8 cellular contexts compared by ENCODE assay signal in the genomic region with DNA sequence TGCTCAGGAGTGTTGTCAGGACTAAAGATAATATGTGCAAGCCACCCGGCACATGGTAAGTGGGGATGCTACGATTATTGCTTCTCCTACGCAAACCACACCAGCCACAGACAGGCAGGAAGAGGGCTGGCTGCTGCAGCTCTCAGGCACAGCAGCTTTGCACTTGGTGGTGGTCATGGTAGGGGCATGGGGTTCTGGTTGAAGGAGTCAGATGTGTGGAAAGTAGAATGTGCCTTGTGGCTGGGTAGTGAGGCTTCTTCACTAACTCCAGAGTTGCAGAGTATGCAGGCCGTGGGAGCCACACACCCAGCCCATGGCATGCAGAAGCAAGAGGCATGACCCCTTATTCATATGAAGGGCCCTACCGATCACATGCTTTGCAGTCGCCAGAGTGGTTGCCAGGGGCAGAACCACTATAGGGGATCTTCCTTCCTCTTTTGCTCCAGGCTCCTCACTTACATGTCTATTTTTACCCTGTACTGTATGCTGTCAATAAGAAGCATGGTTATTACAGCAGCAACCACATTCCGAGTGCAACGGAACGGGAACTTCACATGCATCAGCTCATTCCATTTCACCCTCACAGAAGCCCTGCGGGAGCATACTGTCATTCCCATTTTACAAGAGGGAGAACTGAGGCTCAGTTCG. TPM values are rescaled to one million over a fixed set of nuclear protein-coding genes. Genes with fewer than 3 reads are reported as not detected.
DNase-seq lines count a peak whose midpoint lies in the region; ATAC-seq lines count a peak whose summit lies in the region.

No MANE protein-coding gene starts in this region.

- peak; percentile 37 for ATAC-seq in GM18858 (IDR thresholded peaks at IDR 0.05; ENCODE audit: unreplicated experiment)
- ATAC-seq in HG03196 (IDR thresholded peaks at IDR 0.05; ENCODE audit: unreplicated experiment): no peak
- no peak for ATAC-seq in GM19035 (IDR thresholded peaks at IDR 0.05; ENCODE audit: unreplicated experiment)
- ATAC-seq in GM18517 (IDR thresholded peaks at IDR 0.05; ENCODE audit: unreplicated experiment): no peak
- ATAC-seq in HG03439 (IDR thresholded peaks at IDR 0.05; ENCODE audit: unreplicated experiment): no peak

- peak; percentile 21 for DNase-seq in RPMI7951 (ENCODE audit: low read depth)
- peak; percentile 33 for DNase-seq in activated T-helper 9 cell treated with anti-CD3 and anti-CD28 coated beads, Interleukin-2, amount 50 U/mL, for 16 hours (ENCODE audit: low read depth)
- DNase-seq in stimulated activated CD4-positive, alpha-beta T cell treated with anti-CD3 and anti-CD28 coated beads, Interleukin-15, amount 100 ng/mL, for 24 hours: peak; percentile 85

RNA-seq across cellular contexts. Expression of gene HERC1, which starts 59.2 kb away (rescaled TPM):
- 39.5 and 45.9 TPM in 2 replicates for total RNA-seq in RPMI7951 (2014; rRNA removed; shearing (Covaris generic))

Comparison
In these comparisons a context has a peak if more than half of its experiments do, and no peak if none do; other contexts are left out.
1. DNase-seq: peak in every context shown above with its lines; median percentile 85 in stimulated activated CD4-positive, alpha-beta T cell treated with anti-CD3 and anti-CD28 coated beads, Interleukin-15, amount 100 ng/mL, for 24 hours; 33 in activated T-helper 9 cell treated with anti-CD3 and anti-CD28 coated beads, Interleukin-2, amount 50 U/mL, for 16 hours; 21 in RPMI7951.